1 cellular context compared by ENCODE assay signal in the genomic region with DNA sequence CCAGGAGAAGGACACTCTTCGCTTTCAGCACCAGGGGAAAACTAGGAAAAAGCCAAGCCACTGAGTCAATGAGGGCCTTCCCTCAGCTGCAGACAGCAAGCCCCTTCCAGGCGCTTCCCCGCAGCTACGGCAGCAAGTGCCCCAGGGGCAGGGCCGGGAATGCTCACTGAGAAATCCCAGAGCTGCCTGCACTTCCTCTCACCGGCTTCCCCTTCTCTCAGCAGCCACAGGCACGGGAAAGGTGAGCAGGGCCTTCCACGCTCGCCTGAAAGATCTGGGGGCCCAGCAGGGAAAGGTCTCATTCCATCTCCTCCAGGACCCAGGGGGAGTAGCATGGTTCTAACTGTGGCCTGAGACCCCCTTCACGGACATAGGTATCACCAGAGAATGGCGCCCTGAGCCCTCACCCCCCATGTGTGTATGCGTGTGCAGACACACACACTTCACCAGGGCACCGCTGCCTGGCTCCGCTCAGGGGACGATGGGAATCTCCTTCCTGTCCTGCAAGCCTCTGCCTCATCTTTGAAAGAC.
TF ChIP-seq lines count a peak whose summit lies in the region.

No MANE protein-coding gene starts in this region.

TF ChIP-seq in IMR-90, 13 proteins besides CTCF, POLR2A, EP300 and RAD21:
- TF ChIP-seq MAZ (IDR thresholded peaks at IDR 0.05; ENCODE audit: borderline replicate concordance, low read depth, low read length) (no peak), FOS (IDR thresholded peaks at IDR 0.05; ENCODE audit: low read depth, low read length) (no peak), BHLHE40 (IDR thresholded peaks at IDR 0.05; ENCODE audit: low read depth, low read length) (no peak), CHD1 (IDR thresholded peaks at IDR 0.05; ENCODE audit: low read depth, low read length) (no peak), NFE2L2 (IDR thresholded peaks at IDR 0.05; ENCODE audit: low read depth, low read length) (no peak), RCOR1 (IDR thresholded peaks at IDR 0.05; ENCODE audit: insufficient replicate concordance, low read length) (no peak), MXI1 (IDR thresholded peaks at IDR 0.05; ENCODE audit: borderline replicate concordance, low read depth, low read length) (no peak), SMC3 (IDR thresholded peaks at IDR 0.05; ENCODE audit: low read depth, low read length) (no peak), MAFK (IDR thresholded peaks at IDR 0.05; ENCODE audit: low read depth, low read length) (no peak), CEBPB (IDR thresholded peaks at IDR 0.05; ENCODE audit: low read depth, low read length) (no peak), RFX5 (IDR thresholded peaks at IDR 0.05; ENCODE audit: low read depth, low read length) (no peak)
- TF ChIP-seq, protein P1, sequence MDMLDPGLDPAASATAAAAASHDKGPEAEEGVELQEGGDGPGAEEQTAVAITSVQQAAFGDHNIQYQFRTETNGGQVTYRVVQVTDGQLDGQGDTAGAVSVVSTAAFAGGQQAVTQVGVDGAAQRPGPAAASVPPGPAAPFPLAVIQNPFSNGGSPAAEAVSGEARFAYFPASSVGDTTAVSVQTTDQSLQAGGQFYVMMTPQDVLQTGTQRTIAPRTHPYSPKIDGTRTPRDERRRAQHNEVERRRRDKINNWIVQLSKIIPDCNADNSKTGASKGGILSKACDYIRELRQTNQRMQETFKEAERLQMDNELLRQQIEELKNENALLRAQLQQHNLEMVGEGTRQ (IDR thresholded peaks at IDR 0.05; ENCODE audit: low read depth, low read length): no peak
- TF ChIP-seq, protein P2, sequence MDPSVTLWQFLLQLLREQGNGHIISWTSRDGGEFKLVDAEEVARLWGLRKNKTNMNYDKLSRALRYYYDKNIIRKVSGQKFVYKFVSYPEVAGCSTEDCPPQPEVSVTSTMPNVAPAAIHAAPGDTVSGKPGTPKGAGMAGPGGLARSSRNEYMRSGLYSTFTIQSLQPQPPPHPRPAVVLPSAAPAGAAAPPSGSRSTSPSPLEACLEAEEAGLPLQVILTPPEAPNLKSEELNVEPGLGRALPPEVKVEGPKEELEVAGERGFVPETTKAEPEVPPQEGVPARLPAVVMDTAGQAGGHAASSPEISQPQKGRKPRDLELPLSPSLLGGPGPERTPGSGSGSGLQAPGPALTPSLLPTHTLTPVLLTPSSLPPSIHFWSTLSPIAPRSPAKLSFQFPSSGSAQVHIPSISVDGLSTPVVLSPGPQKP (IDR thresholded peaks at IDR 0.05; ENCODE audit: borderline replicate concordance, low read depth, low read length): no peak
